22 cellular contexts compared by ENCODE assay signal in genomic region chr3:128767351-128767750, GRCh38. TPM values are rescaled to one million over a fixed set of nuclear protein-coding genes. Genes with fewer than 3 reads are reported as not detected.
DNase-seq lines count a peak whose midpoint lies in the region; ATAC-seq and TF ChIP-seq lines count a peak whose summit lies in the region.
"Had no signal": no experiment of that assay in that cellular context is flagged by ENCODE, and none has a peak within 500 bp of the region (broad histone marks: within the 10 kb centered on the region; RNA-seq: fewer than 3 reads in every experiment).

No MANE protein-coding gene starts in this region.

- no peak overlapping the region for H3K9ac ChIP-seq in SK-N-MC (ENCODE audit: insufficient read length)
- H3K9ac ChIP-seq: KMS-11 had no signal

- peak overlapping the region; percentile 82 for H3K27ac ChIP-seq in SK-N-MC
- H3K27ac ChIP-seq: brain microvascular endothelial cell, KMS-11, ovary had no signal

- H3K9me3 ChIP-seq in SK-N-MC (ENCODE audit: low read depth, low read length): no peaks in the 10 kb centered on the region
- H3K9me3 ChIP-seq: HAP-1, ovary, spleen had no signal

- H3K27ac Mint-ChIP-seq in activated naive CD4-positive, alpha-beta T cell treated with anti-CD3 and anti-CD28 coated beads, Interleukin-2, amount 50 U/mL, for 24 hours: peak overlapping the region; percentile 43
- no peak overlapping the region for H3K27ac Mint-ChIP-seq in activated naive CD4-positive, alpha-beta T cell treated with anti-CD3 and anti-CD28 coated beads, Interleukin-2, amount 10 ng/mL, durations not matched to agents 7 days and 5 days
- H3K27ac Mint-ChIP-seq in stimulated activated naive B cell treated with anti-CD40 and anti-IgM and Interleukin-4, amounts not matched to agents 10 μg/mL and 1 μg/mL and 100 μg/mL, for 72 hours: peak overlapping the region; percentile 74
- H3K27ac Mint-ChIP-seq: mesothelial cell of epicardium had no signal

- CTCF ChIA-PET in activated naive CD4-positive, alpha-beta T cell treated with anti-CD3 and anti-CD28 coated beads, Interleukin-2, amount 10 ng/mL, durations not matched to agents 7 days and 5 days (lab: Charles Lee): interaction anchor here (1.2 kb wide), 1 partner anchor 20 kb away, joined by 3 read pairs; no protein-coding TSS in a partner anchor

- ATAC-seq in stimulated activated naive B cell treated with anti-CD40 and anti-IgM and Interleukin-4, amounts not matched to agents 10 μg/mL and 1 μg/mL and 100 μg/mL, for 72 hours (replicated peaks): no peak
- ATAC-seq: activated CD4-positive, CD25-positive, alpha-beta regulatory T cell treated with anti-CD3 and anti-CD28 coated beads, Interleukin-2, amount 50 U/mL, for 24 hours; Panc1 had no signal

- no peak for TF ChIP-seq CTCF in fibroblast of villous mesenchyme (IDR thresholded peaks at IDR 0.05; ENCODE audit: insufficient read depth, low read depth, low read length)

- H3K9me3 Mint-ChIP-seq in activated naive CD4-positive, alpha-beta T cell treated with anti-CD3 and anti-CD28 coated beads, Interleukin-2, amount 50 U/mL, for 24 hours: no peaks in the 10 kb centered on the region
- H3K9me3 Mint-ChIP-seq in activated naive CD4-positive, alpha-beta T cell treated with anti-CD3 and anti-CD28 coated beads, Interleukin-2, amount 10 ng/mL, durations not matched to agents 7 days and 5 days: peaks cover under 1% of the 10 kb centered on the region
- H3K9me3 Mint-ChIP-seq in stimulated activated naive B cell treated with anti-CD40 and anti-IgM and Interleukin-4, amounts not matched to agents 10 μg/mL and 1 μg/mL and 100 μg/mL, for 72 hours: peaks cover 0 to 2% of the 10 kb centered on the region in 2 donors

- H3K27me3 Mint-ChIP-seq in activated naive CD4-positive, alpha-beta T cell treated with anti-CD3 and anti-CD28 coated beads, Interleukin-2, amount 50 U/mL, for 24 hours: no peaks in the 10 kb centered on the region
- H3K27me3 Mint-ChIP-seq in activated naive CD4-positive, alpha-beta T cell treated with anti-CD3 and anti-CD28 coated beads, Interleukin-2, amount 10 ng/mL, durations not matched to agents 7 days and 5 days: no peaks in the 10 kb centered on the region
- H3K27me3 Mint-ChIP-seq in stimulated activated naive B cell treated with anti-CD40 and anti-IgM and Interleukin-4, amounts not matched to agents 10 μg/mL and 1 μg/mL and 100 μg/mL, for 72 hours: no peaks in the 10 kb centered on the region

- H3K4me1 Mint-ChIP-seq in activated naive CD4-positive, alpha-beta T cell treated with anti-CD3 and anti-CD28 coated beads, Interleukin-2, amount 50 U/mL, for 24 hours: peaks cover 92% of the 10 kb centered on the region
- peaks cover 45% of the 10 kb centered on the region for H3K4me1 Mint-ChIP-seq in activated naive CD4-positive, alpha-beta T cell treated with anti-CD3 and anti-CD28 coated beads, Interleukin-2, amount 10 ng/mL, durations not matched to agents 7 days and 5 days
- H3K4me1 Mint-ChIP-seq in stimulated activated naive B cell treated with anti-CD40 and anti-IgM and Interleukin-4, amounts not matched to agents 10 μg/mL and 1 μg/mL and 100 μg/mL, for 72 hours: peaks cover 37 to 68% of the 10 kb centered on the region in 2 donors
- H3K4me1 Mint-ChIP-seq: mesothelial cell of epicardium had no signal

- peaks cover 18% of the 10 kb centered on the region for H3K36me3 ChIP-seq in SK-N-MC (ENCODE audit: insufficient read depth, low read length)
- H3K36me3 ChIP-seq: HAP-1, ovary had no signal

- peak overlapping the region; percentile 19 for H3K4me3 Mint-ChIP-seq in activated naive CD4-positive, alpha-beta T cell treated with anti-CD3 and anti-CD28 coated beads, Interleukin-2, amount 50 U/mL, for 24 hours
- H3K4me3 Mint-ChIP-seq in activated naive CD4-positive, alpha-beta T cell treated with anti-CD3 and anti-CD28 coated beads, Interleukin-2, amount 10 ng/mL, durations not matched to agents 7 days and 5 days: no peak overlapping the region
- no peak overlapping the region for H3K4me3 Mint-ChIP-seq in stimulated activated naive B cell treated with anti-CD40 and anti-IgM and Interleukin-4, amounts not matched to agents 10 μg/mL and 1 μg/mL and 100 μg/mL, for 72 hours
- H3K4me3 Mint-ChIP-seq: mesothelial cell of epicardium had no signal

- H3K4me3 ChIP-seq in SK-N-MC: no peak overlapping the region; the same call in 1 of the 2 replicates
- no peak overlapping the region for H3K4me3 ChIP-seq in fibroblast of villous mesenchyme (ENCODE audit: low read depth, low read length)
- H3K4me3 ChIP-seq: HAP-1, ovary, spleen had no signal

- peaks cover 21% of the 10 kb centered on the region for H3K36me3 Mint-ChIP-seq in activated naive CD4-positive, alpha-beta T cell treated with anti-CD3 and anti-CD28 coated beads, Interleukin-2, amount 50 U/mL, for 24 hours
- H3K36me3 Mint-ChIP-seq in activated naive CD4-positive, alpha-beta T cell treated with anti-CD3 and anti-CD28 coated beads, Interleukin-2, amount 10 ng/mL, durations not matched to agents 7 days and 5 days: peaks cover 39% of the 10 kb centered on the region
- H3K36me3 Mint-ChIP-seq in stimulated activated naive B cell treated with anti-CD40 and anti-IgM and Interleukin-4, amounts not matched to agents 10 μg/mL and 1 μg/mL and 100 μg/mL, for 72 hours: peaks cover 33 to 44% of the 10 kb centered on the region in 2 donors

- DNase-seq in activated naive CD4-positive, alpha-beta T cell treated with anti-CD3 and anti-CD28 coated beads, Interleukin-2, amount 10 ng/mL, durations not matched to agents 7 days and 5 days: no peak
- DNase-seq in SK-N-MC (ENCODE audit: low read depth, low spot score): peak; percentile 20
- DNase-seq in fibroblast of villous mesenchyme (ENCODE audit: low read depth): peak; percentile 41
- no peak for DNase-seq in stimulated activated naive B cell treated with anti-CD40 and anti-IgM and Interleukin-4, amounts not matched to agents 10 μg/mL and 1 μg/mL and 100 μg/mL, for 72 hours
- no peak for DNase-seq in islet precursor cell
- DNase-seq in NCI-H774 (lab: John Stamatoyannopoulos, UW): no peak
- no peak for DNase-seq in NCI-H1436 treated with DMSO at 0.1 percent for 48 hours (lab: John Stamatoyannopoulos, UW)
- DNase-seq: activated effector memory CD4-positive, alpha-beta T cell treated with anti-CD3 and anti-CD28 coated beads, Interleukin-2, amount 50 U/mL, for 16 hours; brain microvascular endothelial cell; DMS153; effector CD8-positive, alpha-beta T cell; NCI-H2029; NCI-H526 treated with DMSO at 0.1 percent for 48 hours; ovary; spleen; substantia nigra had no signal

RNA-seq across cellular contexts. Expression of gene RAB7A, which starts 41.4 kb away (rescaled TPM):
- 67.3 and 85.5 TPM in 2 replicates for total RNA-seq in fibroblast of villous mesenchyme

Comparison
In these comparisons a context has a peak if more than half of its experiments do, and no peak if none do; other contexts are left out.
1. DNase-seq: peak in SK-N-MC (single experiment) and fibroblast of villous mesenchyme (single experiment); none in activated naive CD4-positive, alpha-beta T cell treated with anti-CD3 and anti-CD28 coated beads, Interleukin-2, amount 10 ng/mL, durations not matched to agents 7 days and 5 days (single experiment), stimulated activated naive B cell treated with anti-CD40 and anti-IgM and Interleukin-4, amounts not matched to agents 10 μg/mL and 1 μg/mL and 100 μg/mL, for 72 hours (single experiment), islet precursor cell (single experiment), NCI-H774 (single experiment) and NCI-H1436 treated with DMSO at 0.1 percent for 48 hours (single experiment).